ENCODE assay signal across 21 cellular contexts in the genomic region with DNA sequence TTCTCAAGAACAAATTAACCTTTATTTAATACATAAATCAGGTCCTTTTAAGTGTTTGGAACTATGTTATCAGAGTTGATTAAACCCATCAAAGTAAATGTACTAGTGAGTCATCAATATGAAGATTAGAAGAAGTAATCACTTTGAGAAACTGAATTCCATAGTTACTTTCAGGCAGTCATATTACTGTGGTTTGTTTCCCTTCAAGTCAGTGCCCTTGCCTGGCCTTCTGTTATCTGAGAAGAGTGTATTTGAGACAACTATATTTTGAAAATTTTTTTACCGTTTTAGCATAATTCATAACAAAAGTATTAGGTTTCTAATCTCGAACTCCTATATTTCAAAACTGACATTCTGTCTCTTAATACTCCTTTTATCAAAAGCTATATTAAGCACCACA.
"Had no signal": no experiment of that assay in that cellular context is flagged by ENCODE, and none has a peak within 500 bp of the region (broad histone marks: within the 10 kb centered on the region; RNA-seq: fewer than 3 reads in every experiment).

No MANE protein-coding gene starts in this region.

- H3K9me3 ChIP-seq: gastrocnemius medialis, heart left ventricle, neutrophil, right atrium auricular region, stomach, tibial artery had no signal

- DNase-seq: cerebellar nuclear complex; dorsolateral prefrontal cortex; effector CD4-positive, alpha-beta T cell; gastrocnemius medialis; heart left ventricle; naive B cell; stimulated activated CD4-positive, alpha-beta T cell treated with anti-CD3 and anti-CD28 coated beads, Interleukin-2, amount 100 ng/mL, for 24 hours; stimulated activated CD4-positive, alpha-beta T cell treated with anti-CD3 and anti-CD28 coated beads, Interleukin-4, amount 100 ng/mL, for 24 hours; stimulated activated naive CD4-positive, alpha-beta T cell treated with Interleukin-2 at 50 U/mL for 16 hours; stomach; tibial artery had no signal

- H3K27ac ChIP-seq: dorsolateral prefrontal cortex, gastrocnemius medialis, heart left ventricle, hepatocyte, neutrophil, parathyroid adenoma, right atrium auricular region, stomach, tibial artery had no signal

- H3K4me3 ChIP-seq: dorsolateral prefrontal cortex, gastrocnemius medialis, heart left ventricle, hepatocyte, lung, right atrium auricular region, stomach, tibial artery had no signal

- ATAC-seq: gastrocnemius medialis; heart left ventricle; natural killer cell treated with Interleukin-12 subunit alpha and Interleukin-12 subunit beta and Interleukin-15 and Interleukin-18, amount 100 ng/mL, for 72 hours; sciatic nerve; stimulated activated effector memory CD8-positive, alpha-beta T cell treated with anti-CD3 and anti-CD28 coated beads, Interleukin-12 subunit alpha, Interleukin-12 subunit beta, amount 100 ng/mL, for 72 hours had no signal

- H3K9ac ChIP-seq: parathyroid adenoma had no signal

- H3K27me3 ChIP-seq: dorsolateral prefrontal cortex, gastrocnemius medialis, heart left ventricle, hepatocyte, neutrophil, right atrium auricular region, stomach, tibial artery had no signal

- H2AFZ ChIP-seq: hepatocyte, parathyroid adenoma had no signal

- H3K4me1 ChIP-seq: gastrocnemius medialis, parathyroid adenoma, right atrium auricular region, stomach had no signal

- H3K36me3 ChIP-seq: gastrocnemius medialis, right atrium auricular region had no signal

- H3K4me2 ChIP-seq: hepatocyte had no signal

- FAIRE-seq: colon, keratinocyte had no signal
